ENCODE assay signal across 30 cellular contexts in the genomic region with DNA sequence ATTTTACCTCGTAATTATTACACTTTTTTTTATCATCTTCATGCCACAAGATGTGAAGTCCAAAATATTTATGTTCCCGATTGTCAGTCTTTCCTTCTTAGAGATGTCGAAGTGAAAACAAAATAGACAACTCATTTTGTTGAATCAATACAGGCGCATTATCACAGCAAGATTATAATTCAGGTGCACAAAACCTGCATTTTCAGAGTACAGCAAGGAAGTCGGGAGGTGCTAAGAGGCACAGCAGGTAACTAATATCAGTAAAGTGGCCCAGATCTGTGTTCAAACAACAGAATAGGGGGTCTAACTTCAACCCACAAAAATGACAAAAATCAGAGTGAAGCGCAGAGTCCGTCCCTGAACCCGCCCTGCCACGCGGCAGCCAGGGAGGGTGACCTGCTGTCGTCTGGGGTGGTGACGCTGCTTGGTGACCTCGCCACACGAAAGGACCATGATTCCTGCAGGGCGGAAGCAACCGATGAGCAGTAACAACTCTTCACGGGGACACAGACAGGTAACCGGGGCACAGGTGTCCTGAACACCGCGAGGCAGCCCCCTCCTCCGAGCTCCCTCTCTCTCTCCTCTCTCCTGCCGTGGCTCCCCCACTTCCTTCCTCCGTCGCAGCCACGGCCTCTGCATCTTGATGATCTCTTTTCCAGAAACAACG. TPM values are rescaled to one million over a fixed set of nuclear protein-coding genes. Genes with fewer than 3 reads are reported as not detected.
"Had no signal": no experiment of that assay in that cellular context is flagged by ENCODE, and none has a peak within 500 bp of the region (broad histone marks: within the 10 kb centered on the region; RNA-seq: fewer than 3 reads in every experiment).

No MANE protein-coding gene starts in this region.

- H3K27ac Mint-ChIP-seq: activated CD4-positive, alpha-beta T cell treated with anti-CD3 and anti-CD28 coated beads for 36 hours; activated CD8-positive, alpha-beta memory T cell treated with anti-CD3 and anti-CD28 coated beads, Interleukin-2, amount 10 ng/mL, durations not matched to agents 7 days and 5 days; activated CD8-positive, alpha-beta T cell treated with anti-CD3 and anti-CD28 coated beads, Interleukin-2, amount 10 ng/mL, durations not matched to agents 7 days and 5 days; activated naive CD4-positive, alpha-beta T cell treated with anti-CD3 and anti-CD28 coated beads, Interleukin-2, amount 50 U/mL, for 24 hours; activated naive CD8-positive, alpha-beta T cell treated with anti-CD3 and anti-CD28 coated beads, Interleukin-2, amount 50 U/mL, for 24 hours; activated T-helper 2 cell treated with anti-CD3 and anti-CD28 coated beads, Interferon-gamma antibody, Interleukin-2, Interleukin-4, amounts not matched to agents 10 μg/mL and 5 μg/mL and 100 μg/mL, durations not matched to agents 14 hours and 24 hours and 36 hours; naive thymus-derived CD4-positive, alpha-beta T cell had no signal

- ATAC-seq: activated CD4-positive, alpha-beta T cell treated with anti-CD3 and anti-CD28 coated beads for 36 hours; activated CD8-positive, alpha-beta memory T cell treated with anti-CD3 and anti-CD28 coated beads, Interleukin-2, amount 10 ng/mL, durations not matched to agents 7 days and 5 days; activated CD8-positive, alpha-beta T cell treated with anti-CD3 and anti-CD28 coated beads, Interleukin-2, amount 10 ng/mL, durations not matched to agents 7 days and 5 days; activated naive CD8-positive, alpha-beta T cell treated with anti-CD3 and anti-CD28 coated beads, Interleukin-2, amount 50 U/mL, for 24 hours; naive thymus-derived CD4-positive, alpha-beta T cell had no signal

- H3K4me3 Mint-ChIP-seq: activated CD4-positive, alpha-beta T cell treated with anti-CD3 and anti-CD28 coated beads for 36 hours; activated CD8-positive, alpha-beta memory T cell treated with anti-CD3 and anti-CD28 coated beads, Interleukin-2, amount 10 ng/mL, durations not matched to agents 7 days and 5 days; activated CD8-positive, alpha-beta T cell treated with anti-CD3 and anti-CD28 coated beads, Interleukin-2, amount 10 ng/mL, durations not matched to agents 7 days and 5 days; activated naive CD4-positive, alpha-beta T cell treated with anti-CD3 and anti-CD28 coated beads, Interleukin-2, amount 50 U/mL, for 24 hours; activated naive CD8-positive, alpha-beta T cell treated with anti-CD3 and anti-CD28 coated beads, Interleukin-2, amount 50 U/mL, for 24 hours; central memory CD8-positive, alpha-beta T cell; naive thymus-derived CD4-positive, alpha-beta T cell; neural crest cell had no signal

- H3K36me3 Mint-ChIP-seq: activated CD8-positive, alpha-beta memory T cell treated with anti-CD3 and anti-CD28 coated beads, Interleukin-2, amount 10 ng/mL, durations not matched to agents 7 days and 5 days; activated naive CD4-positive, alpha-beta T cell treated with anti-CD3 and anti-CD28 coated beads, Interleukin-2, amount 50 U/mL, for 24 hours; naive thymus-derived CD4-positive, alpha-beta T cell had no signal

- H3K27ac ChIP-seq: epithelial cell of prostate, esophagus squamous epithelium, heart right ventricle, left ventricle myocardium inferior, spleen, tibial nerve had no signal

- FAIRE-seq: bronchial epithelial cell, endometrium had no signal

- H3K27me3 ChIP-seq: tibial nerve had no signal

- DNase-seq: activated CD4-positive, alpha-beta T cell treated with anti-CD3 and anti-CD28 coated beads for 36 hours; activated CD4-positive, CD25-positive, alpha-beta regulatory T cell; activated CD8-positive, alpha-beta memory T cell treated with anti-CD3 and anti-CD28 coated beads, Interleukin-2, amount 10 ng/mL, durations not matched to agents 7 days and 5 days; activated CD8-positive, alpha-beta T cell treated with anti-CD3 and anti-CD28 coated beads, Interleukin-2, amount 10 ng/mL, durations not matched to agents 7 days and 5 days; activated naive CD8-positive, alpha-beta T cell treated with anti-CD3 and anti-CD28 coated beads, Interleukin-2, amount 50 U/mL, for 24 hours; activated T-cell treated with anti-CD3 and anti-CD28 coated beads, Interleukin-2, amount 50 U/mL, for 48 hours; dermis blood vessel endothelial cell; effector CD4-positive, alpha-beta T cell; esophagus squamous epithelium; foreskin melanocyte; mammary epithelial cell; midbrain; naive thymus-derived CD4-positive, alpha-beta T cell; spleen; stimulated activated naive CD4-positive, alpha-beta T cell had no signal

- H3K36me3 ChIP-seq: esophagus squamous epithelium, heart right ventricle, left ventricle myocardium inferior, spleen, tibial nerve had no signal

- H3K27me3 Mint-ChIP-seq: activated CD8-positive, alpha-beta memory T cell treated with anti-CD3 and anti-CD28 coated beads, Interleukin-2, amount 10 ng/mL, durations not matched to agents 7 days and 5 days had no signal

- H3K9me3 ChIP-seq: esophagus squamous epithelium, heart right ventricle, left ventricle myocardium inferior, spleen had no signal

- H3K4me1 Mint-ChIP-seq: activated CD4-positive, alpha-beta T cell treated with anti-CD3 and anti-CD28 coated beads for 36 hours; activated CD8-positive, alpha-beta memory T cell treated with anti-CD3 and anti-CD28 coated beads, Interleukin-2, amount 10 ng/mL, durations not matched to agents 7 days and 5 days; activated naive CD4-positive, alpha-beta T cell treated with anti-CD3 and anti-CD28 coated beads, Interleukin-2, amount 50 U/mL, for 24 hours; activated naive CD8-positive, alpha-beta T cell treated with anti-CD3 and anti-CD28 coated beads, Interleukin-2, amount 50 U/mL, for 24 hours; central memory CD8-positive, alpha-beta T cell; naive thymus-derived CD4-positive, alpha-beta T cell had no signal

- H3K9me3 Mint-ChIP-seq: activated naive CD4-positive, alpha-beta T cell treated with anti-CD3 and anti-CD28 coated beads, Interleukin-2, amount 50 U/mL, for 24 hours; activated naive CD8-positive, alpha-beta T cell treated with anti-CD3 and anti-CD28 coated beads, Interleukin-2, amount 50 U/mL, for 24 hours; activated T-helper 2 cell treated with anti-CD3 and anti-CD28 coated beads, Interferon-gamma antibody, Interleukin-2, Interleukin-4, amounts not matched to agents 10 μg/mL and 5 μg/mL and 100 μg/mL, durations not matched to agents 14 hours and 24 hours and 36 hours; neural crest cell had no signal

- H3K4me1 ChIP-seq: esophagus squamous epithelium, spleen, tibial nerve had no signal

- H3K4me3 ChIP-seq: esophagus squamous epithelium, heart right ventricle, left ventricle myocardium inferior, spleen, tibial nerve had no signal

RNA-seq across cellular contexts. Expression of gene SPACA7, which starts 50.9 kb away (rescaled TPM):
- total RNA-seq: activated CD4-positive, alpha-beta T cell treated with anti-CD3 and anti-CD28 coated beads for 36 hours; activated CD8-positive, alpha-beta memory T cell treated with anti-CD3 and anti-CD28 coated beads, Interleukin-2, amount 10 ng/mL, durations not matched to agents 7 days and 5 days; activated CD8-positive, alpha-beta T cell treated with anti-CD3 and anti-CD28 coated beads, Interleukin-2, amount 10 ng/mL, durations not matched to agents 7 days and 5 days; activated T-helper 2 cell treated with anti-CD3 and anti-CD28 coated beads, Interferon-gamma antibody, Interleukin-2, Interleukin-4, amounts not matched to agents 10 μg/mL and 5 μg/mL and 100 μg/mL, durations not matched to agents 14 hours and 24 hours and 36 hours; bronchial epithelial cell; dermis blood vessel endothelial cell; esophagus squamous epithelium; glomerular endothelial cell; heart right ventricle; left ventricle myocardium inferior; mammary epithelial cell; naive thymus-derived CD4-positive, alpha-beta T cell; neural crest cell; omental fat pad; right cardiac atrium; spleen; temporal lobe; tibial nerve; ureter had no signal
- polyA plus RNA-seq: heart right ventricle; mammary epithelial cell; naive thymus-derived CD4-positive, alpha-beta T cell; right cardiac atrium; spleen had no signal
